In the genomic region with DNA sequence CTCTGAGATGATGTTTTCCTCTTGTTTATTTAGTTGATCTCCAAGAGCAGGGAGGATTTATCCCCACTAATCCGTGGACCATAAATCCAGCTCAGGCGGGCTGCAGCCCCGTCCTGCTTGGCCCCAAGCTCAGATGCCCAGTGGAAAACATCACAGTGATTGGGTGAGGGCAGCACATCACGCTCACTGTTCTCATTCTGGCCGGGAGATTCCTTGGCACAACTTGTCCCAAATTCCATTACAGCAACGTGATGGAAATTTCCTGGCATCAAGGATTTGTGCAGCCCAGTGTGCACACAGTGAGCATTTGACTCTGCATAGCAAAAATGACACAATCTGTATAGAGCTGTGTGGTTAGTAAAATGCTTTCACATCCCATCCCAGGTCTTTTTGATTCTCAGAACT, we compare ENCODE assay signal across 8 cellular contexts.
A peak's percentile ranks its signal among the peaks of the same experiment; 100 is the strongest.
DNase-seq lines count a peak whose midpoint lies in the region; ATAC-seq lines count a peak whose summit lies in the region.

No MANE protein-coding gene starts in this region.

- H3K36me3 Mint-ChIP-seq in activated naive CD4-positive, alpha-beta T cell treated with anti-CD3 and anti-CD28 coated beads, Interleukin-2, amount 50 U/mL, for 72 hours: no peaks in the 10 kb centered on the region
- no peaks in the 10 kb centered on the region for H3K36me3 Mint-ChIP-seq in activated T-helper 2 cell treated with anti-CD3 and anti-CD28 coated beads, Interferon-gamma antibody, Interleukin-2, Interleukin-4, amounts not matched to agents 10 μg/mL and 5 μg/mL and 100 μg/mL, durations not matched to agents 14 hours and 24 hours and 36 hours (ENCODE audit: low read depth)

- DNase-seq in HT1080 (ENCODE audit: low read depth) (peak; percentile 51), cerebellar cortex (ENCODE audit: low spot score) (peak; percentile 1), kidney tubule cell (ENCODE audit: low spot score) (peak; percentile 83), stromal cell of bone marrow (ENCODE audit: low read depth) (peak; percentile 90)
- no peak for DNase-seq in activated naive CD4-positive, alpha-beta T cell treated with anti-CD3 and anti-CD28 coated beads, Interleukin-2, amount 50 U/mL, for 72 hours (ENCODE audit: low spot score in 2 of 2)
- no peak for DNase-seq in activated T-helper 2 cell treated with anti-CD3 and anti-CD28 coated beads, Interferon-gamma antibody, Interleukin-2, Interleukin-4, amounts not matched to agents 10 μg/mL and 5 μg/mL and 100 μg/mL, durations not matched to agents 14 hours and 24 hours and 36 hours (ENCODE audit: low spot score)

- ATAC-seq in GM21717 (IDR thresholded peaks at IDR 0.05; ENCODE audit: unreplicated experiment) (no peak), HG03280 (IDR thresholded peaks at IDR 0.05; ENCODE audit: unreplicated experiment) (no peak)
- ATAC-seq in activated naive CD4-positive, alpha-beta T cell treated with anti-CD3 and anti-CD28 coated beads, Interleukin-2, amount 50 U/mL, for 72 hours: no peak

- no peaks in the 10 kb centered on the region for H3K27me3 Mint-ChIP-seq in activated T-helper 2 cell treated with anti-CD3 and anti-CD28 coated beads, Interferon-gamma antibody, Interleukin-2, Interleukin-4, amounts not matched to agents 10 μg/mL and 5 μg/mL and 100 μg/mL, durations not matched to agents 14 hours and 24 hours and 36 hours (ENCODE audit: low read depth)

- no peaks in the 10 kb centered on the region for H3K9me3 Mint-ChIP-seq in activated naive CD4-positive, alpha-beta T cell treated with anti-CD3 and anti-CD28 coated beads, Interleukin-2, amount 50 U/mL, for 72 hours
- no peaks in the 10 kb centered on the region for H3K9me3 Mint-ChIP-seq in activated T-helper 2 cell treated with anti-CD3 and anti-CD28 coated beads, Interferon-gamma antibody, Interleukin-2, Interleukin-4, amounts not matched to agents 10 μg/mL and 5 μg/mL and 100 μg/mL, durations not matched to agents 14 hours and 24 hours and 36 hours

- intact Hi-C loops in activated T-helper 2 cell treated with anti-CD3 and anti-CD28 coated beads, Interferon-gamma antibody, Interleukin-2, Interleukin-4, amounts not matched to agents 10 μg/mL and 5 μg/mL and 100 μg/mL, durations not matched to agents 14 hours and 24 hours and 36 hours (cut with micrococcal nuclease): no loop called here

- H3K4me1 Mint-ChIP-seq in activated T-helper 2 cell treated with anti-CD3 and anti-CD28 coated beads, Interferon-gamma antibody, Interleukin-2, Interleukin-4, amounts not matched to agents 10 μg/mL and 5 μg/mL and 100 μg/mL, durations not matched to agents 14 hours and 24 hours and 36 hours (ENCODE audit: low read depth): no peaks in the 10 kb centered on the region

- no peak overlapping the region for H3K4me3 Mint-ChIP-seq in activated T-helper 2 cell treated with anti-CD3 and anti-CD28 coated beads, Interferon-gamma antibody, Interleukin-2, Interleukin-4, amounts not matched to agents 10 μg/mL and 5 μg/mL and 100 μg/mL, durations not matched to agents 14 hours and 24 hours and 36 hours (ENCODE audit: low read depth)

- H3K27ac Mint-ChIP-seq in activated naive CD4-positive, alpha-beta T cell treated with anti-CD3 and anti-CD28 coated beads, Interleukin-2, amount 50 U/mL, for 72 hours: no peak overlapping the region
- no peak overlapping the region for H3K27ac Mint-ChIP-seq in activated T-helper 2 cell treated with anti-CD3 and anti-CD28 coated beads, Interferon-gamma antibody, Interleukin-2, Interleukin-4, amounts not matched to agents 10 μg/mL and 5 μg/mL and 100 μg/mL, durations not matched to agents 14 hours and 24 hours and 36 hours

Comparison
In these comparisons a context has a peak if more than half of its experiments do, and no peak if none do; other contexts are left out.
1. DNase-seq: peak in HT1080 (single experiment), cerebellar cortex (single experiment), kidney tubule cell (single experiment) and stromal cell of bone marrow (single experiment); none in activated naive CD4-positive, alpha-beta T cell treated with anti-CD3 and anti-CD28 coated beads, Interleukin-2, amount 50 U/mL, for 72 hours (0 of 2) and activated T-helper 2 cell treated with anti-CD3 and anti-CD28 coated beads, Interferon-gamma antibody, Interleukin-2, Interleukin-4, amounts not matched to agents 10 μg/mL and 5 μg/mL and 100 μg/mL, durations not matched to agents 14 hours and 24 hours and 36 hours (single experiment).